9 cellular contexts compared by ENCODE assay signal in genomic region chr1:116416854-116417513, GRCh38. TPM values are rescaled to one million over a fixed set of nuclear protein-coding genes. Genes with fewer than 3 reads are reported as not detected.
A peak's percentile ranks its signal among the peaks of the same experiment; 100 is the strongest.
DNase-seq lines count a peak whose midpoint lies in the region; ATAC-seq and TF ChIP-seq lines count a peak whose summit lies in the region.
"Had no signal": no experiment of that assay in that cellular context is flagged by ENCODE, and none has a peak within 500 bp of the region (broad histone marks: within the 10 kb centered on the region; RNA-seq: fewer than 3 reads in every experiment).

No MANE protein-coding gene starts in this region.

- peaks cover 7 to 57% (median 32%) of the 10 kb centered on the region in 9 donors for H3K4me1 ChIP-seq in heart right ventricle
- peaks cover 17% of the 10 kb centered on the region for H3K4me1 ChIP-seq in PC-9 (replicated peaks; ENCODE audit: insufficient read depth)
- H3K4me1 ChIP-seq in endodermal cell (ENCODE audit: control insufficient read depth, insufficient read depth, low read length) = peaks cover 36% of the 10 kb centered on the region

- DNase-seq in heart right ventricle (no peak), Right ventricle myocardium inferior (ENCODE audit: missing footprints) (no peak), PC-9 (no peak), endodermal cell (peak; percentile 22), substantia nigra (lab: John Stamatoyannopoulos, UW) (no peak), KG1 (lab: John Stamatoyannopoulos, UW) (no peak), AG20443 (ENCODE audit: low spot score) (no peak)
- DNase-seq in stimulated activated naive CD4-positive, alpha-beta T cell treated with Interleukin-2 at 50 U/mL for 16 hours (lab: John Stamatoyannopoulos, UW) = no peak
- DNase-seq: SIG-M5 had no signal

- WGBS in heart right ventricle, 2 donors = 83 to 84% methylated on average over 4 of the region's 4 CpGs
- 86 to 100% methylated on average over 2 to 4 of the region's 4 CpGs for WGBS in endodermal cell (ENCODE audit: insufficient coverage in 1 of 2, insufficient read length in 1 of 2), 2 experiments

- CTCF ChIA-PET in PC-9 (lab: Charles Lee) = interaction anchor here (1.5 kb wide), 1 partner anchor 68 kb away, joined by 11 read pairs; no protein-coding TSS in a partner anchor

- H3K9ac ChIP-seq in endodermal cell (ENCODE audit: extremely low read depth, low read length, poor library complexity, severe bottlenecking) = peak overlapping the region; percentile 38

- H3K4me3 Mint-ChIP-seq in endodermal cell = peak overlapping the region; percentile 73

- no TSS peak for BruUV-seq in PC-9 (replicated peaks; lab: Mats Ljungman, UMichigan)

- peaks cover 65% of the 10 kb centered on the region for H3K4me1 Mint-ChIP-seq in endodermal cell

- POLR2A ChIA-PET in PC-9 (lab: Charles Lee; ENCODE audit: unreplicated experiment) = interaction anchor here (0.5 to 0.8 kb wide), 2 partner anchors 32 to 516 kb away, joined by 7 to 8 read pairs; no protein-coding TSS in a partner anchor

- intact Hi-C loops in heart right ventricle (cut with DNase I) (loop anchor here in 7 of 10 donors (1.0 to 5.0 kb wide), 7 partner anchors 16 to 65 kb away; no protein-coding TSS in a partner anchor), Right ventricle myocardium inferior (cut with DNase I) (loop anchor here (1.0 kb wide), 1 partner anchor 61 kb away; no protein-coding TSS in a partner anchor), PC-9 (cut with micrococcal nuclease; ENCODE audit: unreplicated experiment) (no loop called here)

- peak overlapping the region; percentile 93 for H3K27ac Mint-ChIP-seq in endodermal cell

- H3K9me3 ChIP-seq in heart right ventricle (no peaks in the 10 kb centered on the region), PC-9 (ENCODE audit: insufficient read depth, low read depth) (no peaks in the 10 kb centered on the region), endodermal cell (ENCODE audit: control insufficient read depth, low read length) (no peaks in the 10 kb centered on the region)

- H3K4me3 ChIP-seq in heart right ventricle (peak overlapping the region in 3 of 10 donors; percentile 66 to 84 (median 81)), PC-9 (peak overlapping the region; percentile 96; the same call in 1 of the 2 replicates), endodermal cell (ENCODE audit: low read length) (peak overlapping the region; percentile 83)

- H3K27ac ChIP-seq in heart right ventricle (peak overlapping the region in 8 of 10 donors; percentile 76 to 92 (median 88)), PC-9 (no peak overlapping the region), endodermal cell (ENCODE audit: low read depth, low read length) (no peak overlapping the region), substantia nigra (ENCODE audit: low read depth, low read length, poor library complexity, severe bottlenecking) (peak overlapping the region; percentile 60)

- H3K27me3 ChIP-seq in heart right ventricle (no peaks in the 10 kb centered on the region), PC-9 (ENCODE audit: insufficient read depth, low read depth) (no peaks in the 10 kb centered on the region), endodermal cell (ENCODE audit: control insufficient read depth, insufficient read depth, low read length, poor library complexity, severe bottlenecking) (no peaks in the 10 kb centered on the region)

- H3K9me3 Mint-ChIP-seq in endodermal cell = no peaks in the 10 kb centered on the region

- H3K36me3 ChIP-seq in heart right ventricle = no peaks in the 10 kb centered on the region
- H3K36me3 ChIP-seq in PC-9 (ENCODE audit: low read depth) = no peaks in the 10 kb centered on the region
- H3K36me3 ChIP-seq in endodermal cell (ENCODE audit: control insufficient read depth, insufficient read depth, low read length) = no peaks in the 10 kb centered on the region

- H3K79me2 ChIP-seq in PC-9 (ENCODE audit: low read depth) = peaks cover 20% of the 10 kb centered on the region

- H3F3A ChIP-seq in PC-9 (ENCODE audit: insufficient read depth, low read depth) = no peaks in the 10 kb centered on the region; the same call in 1 of the 2 replicates

- H4K20me1 ChIP-seq in PC-9 (ENCODE audit: insufficient read depth) = no peaks in the 10 kb centered on the region

- ATAC-seq in heart right ventricle (no peak), Right ventricle myocardium inferior (no peak)

- peak overlapping the region; percentile 92 for H3K4me2 ChIP-seq in PC-9

- TF ChIP-seq CTCF in heart right ventricle (IDR thresholded peaks at IDR 0.05) (no peak), PC-9 (conservative IDR thresholded peaks at IDR 0.05) (no peak), endodermal cell (conservative IDR thresholded peaks at IDR 0.05) (no peak)

- H3K36me3 Mint-ChIP-seq in endodermal cell (ENCODE audit: low read depth) = no peaks in the 10 kb centered on the region

- H3K27me3 Mint-ChIP-seq in endodermal cell (ENCODE audit: insufficient read depth) = no peaks in the 10 kb centered on the region

- H3K9me2 ChIP-seq in PC-9 (ENCODE audit: insufficient read depth) = no peaks in the 10 kb centered on the region

- H2AFZ ChIP-seq in PC-9 = no peak overlapping the region

RNA-seq across cellular contexts. Expression of gene ATP1A1, which starts 43.9 kb away (rescaled TPM):
- total RNA-seq in heart right ventricle (100 to 1,000 TPM; 153 to 403 (median 203) TPM), Right ventricle myocardium inferior (298 TPM), PC-9 (2021) (393 and 399 TPM in 2 replicates), endodermal cell (100 to 1,000 TPM; 359 to 398 TPM)
- polyA plus RNA-seq in heart right ventricle = 100 to 1,000 TPM in 1 of 2 donors, 10 to 100 TPM in 1; 73.6 to 624 TPM
- polyA plus RNA-seq in endodermal cell (2013, experiment 1 of 2) = 224 TPM
- polyA plus RNA-seq in endodermal cell (2013, experiment 2 of 2) = 222 TPM

Comparison
In these comparisons a context has a peak if more than half of its experiments do, and no peak if none do; other contexts are left out.
1. H3K27ac ChIP-seq: peak in heart right ventricle (8 of 10) and substantia nigra (single experiment); none in PC-9 (single experiment) and endodermal cell (single experiment).